In genomic region chr1:227192163-227192562, GRCh38 we compare ENCODE assay signal across 9 cellular contexts.
DNase-seq lines count a peak whose midpoint lies in the region; ATAC-seq lines count a peak whose summit lies in the region.
"Had no signal": no experiment of that assay in that cellular context is flagged by ENCODE, and none has a peak within 500 bp of the region (broad histone marks: within the 10 kb centered on the region; RNA-seq: fewer than 3 reads in every experiment).

No MANE protein-coding gene starts in this region.

- peak; percentile 84 for ATAC-seq in GM18909 (IDR thresholded peaks at IDR 0.05; ENCODE audit: poor library complexity, unreplicated experiment)
- ATAC-seq in HG03342 (IDR thresholded peaks at IDR 0.05; ENCODE audit: unreplicated experiment), result peak; percentile 76
- no peak for ATAC-seq in GM19328 (IDR thresholded peaks at IDR 0.05; ENCODE audit: unreplicated experiment)

- DNase-seq in A172 (ENCODE audit: low spot score) (peak; percentile 89), kidney tubule cell (ENCODE audit: low spot score) (peak; percentile 86), NCI-H2081 (lab: John Stamatoyannopoulos, UW) (no peak), NCI-H187 treated with DMSO at 0.1 percent for 48 hours (lab: John Stamatoyannopoulos, UW) (no peak)
- peak; percentile 13 for DNase-seq in activated naive CD4-positive, alpha-beta T cell treated with anti-CD3 and anti-CD28 coated beads, Interleukin-2, amount 50 U/mL, for 16 hours
- DNase-seq: activated naive CD8-positive, alpha-beta T cell treated with anti-CD3 and anti-CD28 coated beads, Interleukin-2, amount 10 ng/mL, durations not matched to agents 7 days and 5 days had no signal

Comparison
In these comparisons a context has a peak if more than half of its experiments do, and no peak if none do; other contexts are left out.
1. DNase-seq: peak in A172 (single experiment), activated naive CD4-positive, alpha-beta T cell treated with anti-CD3 and anti-CD28 coated beads, Interleukin-2, amount 50 U/mL, for 16 hours (single experiment) and kidney tubule cell (single experiment); none in NCI-H2081 (0 of 2) and NCI-H187 treated with DMSO at 0.1 percent for 48 hours (single experiment).